ENCODE assay signal across 16 cellular contexts in genomic region chr3:148006508-148006907, GRCh38.
DNase-seq lines count a peak whose midpoint lies in the region; ATAC-seq, FAIRE-seq and TF ChIP-seq lines count a peak whose summit lies in the region.
"Had no signal": no experiment of that assay in that cellular context is flagged by ENCODE, and none has a peak within 500 bp of the region (broad histone marks: within the 10 kb centered on the region; RNA-seq: fewer than 3 reads in every experiment).

No MANE protein-coding gene starts in this region.

- no peak for TF ChIP-seq POLR2A in H54 (IDR thresholded peaks at IDR 0.05; ENCODE audit: low read depth, low read length)

- H3K27ac Mint-ChIP-seq in stimulated activated naive B cell treated with anti-CD40 and anti-IgM and Interleukin-4, amounts not matched to agents 10 μg/mL and 1 μg/mL and 100 μg/mL, for 72 hours: no peak overlapping the region
- H3K27ac Mint-ChIP-seq: IgD-negative memory B cell, natural killer cell had no signal

- no peak overlapping the region for H3K4me3 Mint-ChIP-seq in stimulated activated naive B cell treated with anti-CD40 and anti-IgM and Interleukin-4, amounts not matched to agents 10 μg/mL and 1 μg/mL and 100 μg/mL, for 72 hours
- H3K4me3 Mint-ChIP-seq: IgD-negative memory B cell, natural killer cell had no signal

- peak; percentile 36; the same call in 1 of the 3 replicates for ATAC-seq in RWPE2 (ENCODE audit: low read depth)
- ATAC-seq in foreskin keratinocyte: peak; percentile 48
- ATAC-seq in stimulated activated naive B cell treated with anti-CD40 and anti-IgM and Interleukin-4, amounts not matched to agents 10 μg/mL and 1 μg/mL and 100 μg/mL, for 72 hours (replicated peaks): no peak
- no peak for ATAC-seq in HG03571 (IDR thresholded peaks at IDR 0.05; ENCODE audit: unreplicated experiment)
- ATAC-seq: natural killer cell, Panc1, upper lobe of right lung had no signal

- CTCF ChIA-PET in AG04449 (lab: Yijun Ruan, JAX): no interaction called here

- H3K4me1 Mint-ChIP-seq in stimulated activated naive B cell treated with anti-CD40 and anti-IgM and Interleukin-4, amounts not matched to agents 10 μg/mL and 1 μg/mL and 100 μg/mL, for 72 hours: no peaks in the 10 kb centered on the region
- H3K4me1 Mint-ChIP-seq: IgD-negative memory B cell, natural killer cell had no signal

- no peaks in the 10 kb centered on the region for H3K36me3 Mint-ChIP-seq in stimulated activated naive B cell treated with anti-CD40 and anti-IgM and Interleukin-4, amounts not matched to agents 10 μg/mL and 1 μg/mL and 100 μg/mL, for 72 hours
- H3K36me3 Mint-ChIP-seq: IgD-negative memory B cell, natural killer cell had no signal

- TF ChIP-seq CTCF in AG04449 (IDR thresholded peaks at IDR 0.05; ENCODE audit: insufficient read depth, low read length, missing control alignments) (no peak), RWPE2 (IDR thresholded peaks at IDR 0.05; ENCODE audit: poor library complexity, severe bottlenecking) (no peak), foreskin keratinocyte (conservative IDR thresholded peaks at IDR 0.05) (no peak)

- H3K9me3 Mint-ChIP-seq in stimulated activated naive B cell treated with anti-CD40 and anti-IgM and Interleukin-4, amounts not matched to agents 10 μg/mL and 1 μg/mL and 100 μg/mL, for 72 hours: no peaks in the 10 kb centered on the region

- H3K27me3 Mint-ChIP-seq in stimulated activated naive B cell treated with anti-CD40 and anti-IgM and Interleukin-4, amounts not matched to agents 10 μg/mL and 1 μg/mL and 100 μg/mL, for 72 hours: no peaks in the 10 kb centered on the region
- H3K27me3 Mint-ChIP-seq: IgD-negative memory B cell had no signal

- DNase-seq in AG04449 (ENCODE audit: low read depth, low spot score) (peak; percentile 23), H54 (ENCODE audit: insufficient read length, low spot score) (no peak), RWPE2 (ENCODE audit: low spot score) (no peak), foreskin keratinocyte (peak; percentile 9 to 20), NCI-H2081 treated with DMSO at 0.1 percent for 48 hours (lab: John Stamatoyannopoulos, UW) (no peak), pons (ENCODE audit: low spot score) (no peak)
- no peak for DNase-seq in stimulated activated naive B cell treated with anti-CD40 and anti-IgM and Interleukin-4, amounts not matched to agents 10 μg/mL and 1 μg/mL and 100 μg/mL, for 72 hours
- DNase-seq: aorta, natural killer cell, NCI-H2081, upper lobe of right lung had no signal

- peak; percentile 72 for FAIRE-seq in H54 (lab: Jason Lieb, UNC)
- FAIRE-seq: endothelial cell of umbilical vein had no signal

- POLR2A ChIA-PET in AG04449 (lab: Yijun Ruan, JAX): no interaction called here

- H3K27me3 ChIP-seq in RWPE2 (ENCODE audit: insufficient read depth, poor library complexity, severe bottlenecking) (peaks cover 2% of the 10 kb centered on the region), foreskin keratinocyte (no peaks in the 10 kb centered on the region)
- H3K27me3 ChIP-seq: upper lobe of right lung had no signal

- H3K9me3 ChIP-seq in RWPE2 (ENCODE audit: severe bottlenecking): no peaks in the 10 kb centered on the region
- H3K9me3 ChIP-seq: upper lobe of right lung had no signal

- H3K27ac ChIP-seq in RWPE2 (ENCODE audit: poor library complexity, severe bottlenecking) (no peak overlapping the region), foreskin keratinocyte (no peak overlapping the region)
- H3K27ac ChIP-seq: C4-2B, upper lobe of right lung had no signal

- H3K4me1 ChIP-seq in RWPE2 (ENCODE audit: insufficient read depth, poor library complexity, severe bottlenecking) (no peaks in the 10 kb centered on the region), foreskin keratinocyte (no peaks in the 10 kb centered on the region)
- H3K4me1 ChIP-seq: upper lobe of right lung had no signal

- H3K4me3 ChIP-seq in AG04449 (ENCODE audit: low read depth, low read length) (no peak overlapping the region), RWPE2 (ENCODE audit: severe bottlenecking) (no peak overlapping the region)
- H3K4me3 ChIP-seq: upper lobe of right lung had no signal

- no peaks in the 10 kb centered on the region for H3K36me3 ChIP-seq in RWPE2 (ENCODE audit: low read depth)
- H3K36me3 ChIP-seq: upper lobe of right lung had no signal

Comparison
In these comparisons a context has a peak if more than half of its experiments do, and no peak if none do; other contexts are left out.
1. DNase-seq: peak in AG04449 (single experiment) and foreskin keratinocyte (2 of 2); none in H54 (single experiment), RWPE2 (single experiment), stimulated activated naive B cell treated with anti-CD40 and anti-IgM and Interleukin-4, amounts not matched to agents 10 μg/mL and 1 μg/mL and 100 μg/mL, for 72 hours (single experiment), NCI-H2081 treated with DMSO at 0.1 percent for 48 hours (single experiment) and pons (single experiment).
2. ATAC-seq: peak in RWPE2 (single experiment) and foreskin keratinocyte (single experiment); none in stimulated activated naive B cell treated with anti-CD40 and anti-IgM and Interleukin-4, amounts not matched to agents 10 μg/mL and 1 μg/mL and 100 μg/mL, for 72 hours (0 of 2) and HG03571 (single experiment).